In the genomic region with DNA sequence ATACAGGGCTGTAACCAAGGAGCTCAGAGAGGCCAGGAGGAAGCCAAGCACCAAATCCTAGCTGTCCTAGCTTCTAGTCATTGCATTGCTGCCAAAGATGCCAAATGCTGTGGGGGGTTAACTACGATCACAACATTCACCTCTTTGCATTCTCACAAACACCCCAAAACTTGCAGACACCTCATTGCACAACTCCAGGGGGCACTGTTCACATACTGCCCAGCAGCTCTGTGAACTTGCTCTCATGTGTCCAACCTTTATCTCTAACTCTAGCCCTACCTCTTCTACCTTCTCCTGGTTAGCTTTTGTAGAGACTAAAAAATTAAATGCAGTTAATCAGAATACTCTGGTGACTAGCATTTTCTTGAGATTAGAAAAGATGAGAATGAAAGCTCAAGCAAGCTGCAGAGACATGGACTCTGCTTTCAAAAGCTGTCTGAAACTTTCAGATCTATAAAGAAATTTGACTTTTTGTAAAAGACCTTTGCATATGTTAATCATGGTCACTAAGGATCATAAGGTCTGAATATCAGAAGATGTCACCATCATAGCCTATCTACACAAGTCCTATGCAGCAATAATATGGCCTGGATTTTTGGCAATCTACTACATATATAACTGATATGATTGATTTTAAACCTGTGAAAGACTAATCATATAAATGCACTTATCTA, we compare ENCODE assay signal across 22 cellular contexts. TPM values are rescaled to one million over a fixed set of nuclear protein-coding genes. Genes with fewer than 3 reads are reported as not detected.
DNase-seq lines count a peak whose midpoint lies in the region; FAIRE-seq and TF ChIP-seq lines count a peak whose summit lies in the region.
"Had no signal": no experiment of that assay in that cellular context is flagged by ENCODE, and none has a peak within 500 bp of the region (broad histone marks: within the 10 kb centered on the region; RNA-seq: fewer than 3 reads in every experiment).

No MANE protein-coding gene starts in this region.

- intact Hi-C loops in uterus (cut with DNase I; ENCODE audit: low total_unique reads) (no loop called here), sigmoid colon (cut with DNase I) (no loop called here)

- DNase-seq in GM19239 (ENCODE audit: insufficient read length, low spot score) (no peak), NCI-H69 (lab: John Stamatoyannopoulos, UW) (peak; percentile 13), epithelial cell of esophagus (ENCODE audit: low read depth) (no peak), immature natural killer cell (no peak), uterus (no peak), kidney tubule cell (ENCODE audit: low spot score) (no peak), sigmoid colon (no peak)
- DNase-seq: activated CD4-positive, alpha-beta T cell treated with anti-CD3 and anti-CD28 coated beads, Interleukin-2, amount 50 U/mL, for 4 hours; activated T-cell treated with anti-CD3 and anti-CD28 coated beads, Interleukin-2, amount 50 U/mL, for 48 hours; AML-193; DMS53; islet precursor cell; mesendoderm; NCI-H1105; nephron progenitor cell; right cardiac atrium; stimulated activated CD8-positive, alpha-beta memory T cell treated with anti-CD3 and anti-CD28 coated beads, Interleukin-4, amount 100 ng/mL, for 48 hours; transverse colon had no signal

- no peaks in the 10 kb centered on the region for H3K4me1 Mint-ChIP-seq in immature natural killer cell
- H3K4me1 Mint-ChIP-seq: central memory CD8-positive, alpha-beta T cell; nephron progenitor cell had no signal

- no peak overlapping the region for H3K4me3 Mint-ChIP-seq in immature natural killer cell
- H3K4me3 Mint-ChIP-seq: central memory CD8-positive, alpha-beta T cell; nephron progenitor cell had no signal

- H3K27ac ChIP-seq in DOHH2 (ENCODE audit: low read depth, low read length) (no peak overlapping the region), uterus (no peak overlapping the region), sigmoid colon (no peak overlapping the region)
- H3K27ac ChIP-seq: SK-N-MC, transverse colon had no signal

- TF ChIP-seq POLR2A in uterus (IDR thresholded peaks at IDR 0.05) (no peak), sigmoid colon (IDR thresholded peaks at IDR 0.05) (no peak)

- H3K36me3 ChIP-seq in DOHH2 (ENCODE audit: control insufficient read depth, low read length) (no peaks in the 10 kb centered on the region), uterus (no peaks in the 10 kb centered on the region), sigmoid colon (no peaks in the 10 kb centered on the region)
- H3K36me3 ChIP-seq: transverse colon had no signal

- no peaks in the 10 kb centered on the region for H4K20me1 ChIP-seq in DOHH2 (ENCODE audit: control insufficient read depth, insufficient read depth, low read depth, low read length)

- no peaks in the 10 kb centered on the region for H3K4me1 ChIP-seq in DOHH2 (ENCODE audit: control insufficient read depth, low read length)
- no peaks in the 10 kb centered on the region for H3K4me1 ChIP-seq in uterus
- H3K4me1 ChIP-seq in sigmoid colon = no peaks in the 10 kb centered on the region
- H3K4me1 ChIP-seq: transverse colon had no signal

- H3K27me3 Mint-ChIP-seq in immature natural killer cell (ENCODE audit: low read depth in 3 of 3) = no peaks in the 10 kb centered on the region
- H3K27me3 Mint-ChIP-seq: central memory CD8-positive, alpha-beta T cell had no signal

- TF ChIP-seq CTCF in DOHH2 (IDR thresholded peaks at IDR 0.05; ENCODE audit: low read depth, low read length, poor library complexity, severe bottlenecking) (peak; percentile 34), epithelial cell of esophagus (IDR thresholded peaks at IDR 0.05; ENCODE audit: insufficient read depth, low read depth, low read length, missing control alignments) (peak; percentile 16), uterus (IDR thresholded peaks at IDR 0.05) (no peak), sigmoid colon (IDR thresholded peaks at IDR 0.05) (no peak)

- no peak overlapping the region for H3K4me2 ChIP-seq in DOHH2 (ENCODE audit: low read length)

- no peaks in the 10 kb centered on the region for H3K9me3 Mint-ChIP-seq in immature natural killer cell
- H3K9me3 Mint-ChIP-seq: central memory CD8-positive, alpha-beta T cell; nephron progenitor cell had no signal

- TF ChIP-seq EP300 in sigmoid colon (IDR thresholded peaks at IDR 0.05) = no peak

- peaks cover 29% of the 10 kb centered on the region for H3K27me3 ChIP-seq in DOHH2 (ENCODE audit: control insufficient read depth, low read length)
- no peaks in the 10 kb centered on the region for H3K27me3 ChIP-seq in uterus
- no peaks in the 10 kb centered on the region for H3K27me3 ChIP-seq in sigmoid colon
- H3K27me3 ChIP-seq: transverse colon had no signal

- H3K27ac Mint-ChIP-seq in immature natural killer cell = no peak overlapping the region
- H3K27ac Mint-ChIP-seq: nephron progenitor cell had no signal

- H3K79me2 ChIP-seq in DOHH2 (ENCODE audit: control insufficient read depth, low read length) = no peaks in the 10 kb centered on the region

- WGBS in sigmoid colon, 2 donors = 0% methylated on average over 1 of the region's 1 CpG

- peaks cover 3 to 8% (median 4%) of the 10 kb centered on the region in 3 donors for H3K36me3 Mint-ChIP-seq in immature natural killer cell

- no peak overlapping the region for H3K4me3 ChIP-seq in DOHH2 (ENCODE audit: low read length)
- no peak overlapping the region for H3K4me3 ChIP-seq in epithelial cell of esophagus (ENCODE audit: low read length)
- no peak overlapping the region for H3K4me3 ChIP-seq in uterus
- H3K4me3 ChIP-seq in sigmoid colon = no peak overlapping the region
- H3K4me3 ChIP-seq: SK-N-MC, transverse colon had no signal

- no peaks in the 10 kb centered on the region for H3K9me2 ChIP-seq in DOHH2 (replicated peaks; ENCODE audit: control insufficient read depth, low read length)

- H3K9me3 ChIP-seq in DOHH2 (ENCODE audit: control insufficient read depth, insufficient read depth, low read length) (no peaks in the 10 kb centered on the region), uterus (no peaks in the 10 kb centered on the region), sigmoid colon (no peaks in the 10 kb centered on the region)
- H3K9me3 ChIP-seq: transverse colon had no signal

- peak; percentile 73 for FAIRE-seq in GM19239 (lab: Jason Lieb, UNC)
- FAIRE-seq: HTR-8/SVneo had no signal

- H3F3A ChIP-seq in DOHH2 (ENCODE audit: control insufficient read depth, insufficient read depth) = no peaks in the 10 kb centered on the region

RNA-seq across cellular contexts. Expression of gene KIF14, which starts 14.0 kb away (rescaled TPM):
- under 1 TPM in 2 of 3 donors, not detected in 1; 0.02 to 0.16 TPM for polyA plus RNA-seq in immature natural killer cell
- total RNA-seq in uterus = 1 to 10 TPM in 1 of 4 donors, under 1 TPM in 2, not detected in 1; under 0.01 to 9.2 (median 0.15) TPM
- under 1 TPM in 3 of 4 donors, not detected in 1; under 0.01 to 0.28 (median 0.27) TPM for total RNA-seq in sigmoid colon
- 1 to 10 TPM in 1 of 3 donors, under 1 TPM in 1, not detected in 1; 0.46 to 2.0 TPM for polyA plus RNA-seq in sigmoid colon

RNA-seq across cellular contexts. Expression of gene DDX59, which starts 35.1 kb away (rescaled TPM):
- polyA plus RNA-seq in immature natural killer cell (10 to 100 TPM; 18.3 to 29.1 (median 21.0) TPM), sigmoid colon (10 to 100 TPM; 12.4 to 26.8 (median 16.8) TPM)
- total RNA-seq in uterus (10 to 100 TPM in 3 of 4 donors, 1 to 10 TPM in 1; 8.2 to 30.5 (median 22.0) TPM), sigmoid colon (10 to 100 TPM; 24.0 to 29.6 (median 27.1) TPM)

Comparison
In these comparisons a context has a peak if more than half of its experiments do, and no peak if none do; other contexts are left out.
1. CTCF ChIP-seq: peak in DOHH2 (single experiment) and epithelial cell of esophagus (single experiment); none in uterus (0 of 4) and sigmoid colon (0 of 4).